In the genomic region with DNA sequence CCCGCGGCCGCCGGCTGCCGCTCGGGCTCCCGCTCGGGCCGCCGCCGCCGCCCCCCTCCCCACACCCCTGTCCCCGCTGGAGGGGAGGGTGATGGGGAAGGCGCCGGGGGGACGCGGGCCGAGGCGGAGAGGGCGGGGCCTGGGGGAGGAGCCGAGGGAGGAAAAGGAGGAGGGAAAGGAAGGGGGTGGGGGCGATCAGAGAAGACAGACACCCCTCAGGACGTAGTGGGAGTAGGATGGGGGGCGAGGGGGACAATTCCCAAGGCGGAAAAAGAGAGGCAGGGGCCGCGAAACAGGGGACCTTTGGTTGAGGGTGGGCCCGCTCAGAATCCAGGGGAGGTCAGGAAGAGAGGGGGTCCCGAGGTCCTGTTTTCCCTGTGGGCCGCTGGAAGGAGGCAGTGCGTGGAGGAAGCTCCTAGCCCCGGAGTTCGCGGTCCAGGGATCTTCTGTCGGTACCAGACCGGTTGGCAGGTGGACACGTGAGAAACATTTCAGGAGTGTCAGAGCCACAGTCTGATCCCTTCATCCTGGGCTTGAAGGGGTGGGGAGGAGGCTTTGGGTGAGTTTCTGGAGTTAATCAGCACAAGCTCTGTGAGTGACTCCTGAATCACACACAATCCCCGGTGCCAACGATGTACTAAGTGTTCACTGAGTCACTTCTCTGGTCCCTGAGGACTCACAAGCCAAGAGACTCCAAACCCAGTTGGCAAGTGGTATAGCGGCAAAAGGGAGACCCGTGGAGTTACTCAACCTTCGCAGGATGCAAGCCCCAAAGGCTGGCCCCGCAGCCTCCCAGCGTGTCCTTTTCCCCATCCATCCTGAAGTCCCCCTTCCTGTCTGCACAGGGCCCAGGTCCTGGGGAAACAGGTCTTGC, we compare ENCODE assay signal across 8 cellular contexts. TPM values are rescaled to one million over a fixed set of nuclear protein-coding genes. Genes with fewer than 3 reads are reported as not detected.
A peak's percentile ranks its signal among the peaks of the same experiment; 100 is the strongest.
DNase-seq lines count a peak whose midpoint lies in the region; ATAC-seq and TF ChIP-seq lines count a peak whose summit lies in the region.

A gene with protein sequence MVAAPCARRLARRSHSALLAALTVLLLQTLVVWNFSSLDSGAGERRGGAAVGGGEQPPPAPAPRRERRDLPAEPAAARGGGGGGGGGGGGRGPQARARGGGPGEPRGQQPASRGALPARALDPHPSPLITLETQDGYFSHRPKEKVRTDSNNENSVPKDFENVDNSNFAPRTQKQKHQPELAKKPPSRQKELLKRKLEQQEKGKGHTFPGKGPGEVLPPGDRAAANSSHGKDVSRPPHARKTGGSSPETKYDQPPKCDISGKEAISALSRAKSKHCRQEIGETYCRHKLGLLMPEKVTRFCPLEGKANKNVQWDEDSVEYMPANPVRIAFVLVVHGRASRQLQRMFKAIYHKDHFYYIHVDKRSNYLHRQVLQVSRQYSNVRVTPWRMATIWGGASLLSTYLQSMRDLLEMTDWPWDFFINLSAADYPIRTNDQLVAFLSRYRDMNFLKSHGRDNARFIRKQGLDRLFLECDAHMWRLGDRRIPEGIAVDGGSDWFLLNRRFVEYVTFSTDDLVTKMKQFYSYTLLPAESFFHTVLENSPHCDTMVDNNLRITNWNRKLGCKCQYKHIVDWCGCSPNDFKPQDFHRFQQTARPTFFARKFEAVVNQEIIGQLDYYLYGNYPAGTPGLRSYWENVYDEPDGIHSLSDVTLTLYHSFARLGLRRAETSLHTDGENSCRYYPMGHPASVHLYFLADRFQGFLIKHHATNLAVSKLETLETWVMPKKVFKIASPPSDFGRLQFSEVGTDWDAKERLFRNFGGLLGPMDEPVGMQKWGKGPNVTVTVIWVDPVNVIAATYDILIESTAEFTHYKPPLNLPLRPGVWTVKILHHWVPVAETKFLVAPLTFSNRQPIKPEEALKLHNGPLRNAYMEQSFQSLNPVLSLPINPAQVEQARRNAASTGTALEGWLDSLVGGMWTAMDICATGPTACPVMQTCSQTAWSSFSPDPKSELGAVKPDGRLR (minus strand): TSS at position 90 of the 874 bp plus-strand sequence. CDS start 164 bp downstream, outside the sequence.

- peaks cover 10% of the 10 kb centered on the region; the same call in 1 of the 2 replicates for H4K20me1 ChIP-seq in Karpas-422 (ENCODE audit: insufficient read depth, low read depth, low read length)

- H3K79me2 ChIP-seq in Karpas-422 (ENCODE audit: low read length), result peaks cover 19% of the 10 kb centered on the region

- H3K4me3 ChIP-seq in BE2C (ENCODE audit: low read depth, low read length) (peak within 1 kb of the TSS; percentile 60), Karpas-422 (ENCODE audit: low read length) (peak within 1 kb of the TSS; percentile 93), liver (ENCODE audit: low read depth in 1 of 3, low read length in 3 of 3) (peak within 1 kb of the TSS in 2 of 3 donors; percentile 26 to 62)

- H3K9ac ChIP-seq in Karpas-422 (ENCODE audit: low read length) (peak within 1 kb of the TSS; percentile 72), liver (ENCODE audit: low read depth in 1 of 2, low read length in 2 of 2) (no peak within 1 kb of the TSS)

- WGBS in liver, result 8% methylated on average over 44 of the region's 44 CpGs

- peaks cover 28% of the 10 kb centered on the region for H3K27me3 ChIP-seq in BE2C
- no peaks in the 10 kb centered on the region for H3K27me3 ChIP-seq in Karpas-422 (ENCODE audit: low read length)
- peaks cover 0 to 20% (median 2%) of the 10 kb centered on the region in 4 donors for H3K27me3 ChIP-seq in liver (ENCODE audit: control insufficient read depth in 4 of 4, insufficient read depth in 4 of 4, low read length in 3 of 4)

- TF ChIP-seq CTCF in BE2C (IDR thresholded peaks at IDR 0.05; ENCODE audit: low read depth, low read length), result no peak
- no peak for TF ChIP-seq CTCF in liver (IDR thresholded peaks at IDR 0.05; ENCODE audit: low read depth, low read length, missing input control)

- peak within 1 kb of the TSS; percentile 73 for H3K4me2 ChIP-seq in Karpas-422 (ENCODE audit: low read depth, low read length, poor library complexity, severe bottlenecking)

- H3K36me3 ChIP-seq in BE2C (no peaks in the 10 kb centered on the region), Karpas-422 (ENCODE audit: insufficient read depth, low read length) (peaks cover 8% of the 10 kb centered on the region), liver (ENCODE audit: control insufficient read depth in 4 of 4, insufficient read depth in 3 of 4, low read depth in 1 of 4, low read length in 3 of 4) (no peaks in the 10 kb centered on the region)

- H2AFZ ChIP-seq in Karpas-422 (ENCODE audit: low read length), result 0 out of 2 replicates have a peak within 1 kb of the TSS, but pooled peaks have one; percentile 48

- TF ChIP-seq RAD21 in liver (IDR thresholded peaks at IDR 0.05), result no peak

- H3K9me3 ChIP-seq in BE2C (no peaks in the 10 kb centered on the region), Karpas-422 (ENCODE audit: low read length) (no peaks in the 10 kb centered on the region), liver (ENCODE audit: control insufficient read depth in 4 of 4, low read length in 3 of 4) (no peaks in the 10 kb centered on the region)

- peak; percentile 36 to 57 for ATAC-seq in activated CD4-positive, CD25-positive, alpha-beta regulatory T cell treated with anti-CD3 and anti-CD28 coated beads, Interleukin-2, amount 50 U/mL, for 24 hours
- ATAC-seq in GM21526 (IDR thresholded peaks at IDR 0.05; ENCODE audit: low FRiP score, unreplicated experiment) (no peak), GM21447 (IDR thresholded peaks at IDR 0.05; ENCODE audit: unreplicated experiment) (no peak)

- no peaks in the 10 kb centered on the region for H3K9me2 ChIP-seq in Karpas-422 (replicated peaks; ENCODE audit: insufficient read depth, low read length)

- H3K4me1 ChIP-seq in BE2C (no peaks in the 10 kb centered on the region), Karpas-422 (ENCODE audit: low read length) (peaks cover 54% of the 10 kb centered on the region), liver (ENCODE audit: control insufficient read depth in 4 of 4, insufficient read depth in 4 of 4, low read length in 3 of 4) (peaks cover 0 to 9% (median 4%) of the 10 kb centered on the region in 4 donors)

- DNase-seq in BE2C (peak; percentile 42), Karpas-422 (peak; percentile 72), dermis blood vessel endothelial cell (peak; percentile 19)
- DNase-seq in stimulated activated naive CD4-positive, alpha-beta T cell (lab: John Stamatoyannopoulos, UW), result peak; percentile 24 to 59 (median 49)

- peak within 1 kb of the TSS; percentile 72 for H3K27ac ChIP-seq in Karpas-422 (ENCODE audit: low read length)
- H3K27ac ChIP-seq in liver (ENCODE audit: low read depth in 1 of 2, low read length in 2 of 2), result no peak within 1 kb of the TSS

TF ChIP-seq in liver, 16 proteins besides CTCF, POLR2A, EP300 and RAD21:
- TF ChIP-seq JUND (IDR thresholded peaks at IDR 0.05), result no peak
- TF ChIP-seq FOXA2 (IDR thresholded peaks at IDR 0.05), result no peak
- TF ChIP-seq RXRA (IDR thresholded peaks at IDR 0.05), result no peak
- TF ChIP-seq, protein P1, sequence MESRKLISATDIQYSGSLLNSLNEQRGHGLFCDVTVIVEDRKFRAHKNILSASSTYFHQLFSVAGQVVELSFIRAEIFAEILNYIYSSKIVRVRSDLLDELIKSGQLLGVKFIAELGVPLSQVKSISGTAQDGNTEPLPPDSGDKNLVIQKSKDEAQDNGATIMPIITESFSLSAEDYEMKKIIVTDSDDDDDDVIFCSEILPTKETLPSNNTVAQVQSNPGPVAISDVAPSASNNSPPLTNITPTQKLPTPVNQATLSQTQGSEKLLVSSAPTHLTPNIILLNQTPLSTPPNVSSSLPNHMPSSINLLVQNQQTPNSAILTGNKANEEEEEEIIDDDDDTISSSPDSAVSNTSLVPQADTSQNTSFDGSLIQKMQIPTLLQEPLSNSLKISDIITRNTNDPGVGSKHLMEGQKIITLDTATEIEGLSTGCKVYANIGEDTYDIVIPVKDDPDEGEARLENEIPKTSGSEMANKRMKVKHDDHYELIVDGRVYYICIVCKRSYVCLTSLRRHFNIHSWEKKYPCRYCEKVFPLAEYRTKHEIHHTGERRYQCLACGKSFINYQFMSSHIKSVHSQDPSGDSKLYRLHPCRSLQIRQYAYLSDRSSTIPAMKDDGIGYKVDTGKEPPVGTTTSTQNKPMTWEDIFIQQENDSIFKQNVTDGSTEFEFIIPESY (IDR thresholded peaks at IDR 0.05), result no peak
- TF ChIP-seq SP1 (IDR thresholded peaks at IDR 0.05), result no peak
- no peak for TF ChIP-seq EGR1 (IDR thresholded peaks at IDR 0.05; ENCODE audit: low read depth in 2 of 2)
- no peak for TF ChIP-seq HNF4A (conservative IDR thresholded peaks at IDR 0.05)

RNA-seq across cellular contexts. Expression of the gene that starts here (rescaled TPM):
- 0.25 TPM for polyA plus RNA-seq in BE2C (2012; ENCODE audit: insufficient read depth, insufficient read length, low read depth)
- 11.8 and 12.2 TPM in 2 replicates for total RNA-seq in Karpas-422 (2014; rRNA removed; shearing (Covaris generic); ENCODE audit: low replicate concordance)
- total RNA-seq in dermis blood vessel endothelial cell, result 1.3 and 2.0 TPM in 2 replicates
- total RNA-seq in liver, result 1 to 10 TPM in 1 of 2 donors, under 1 TPM in 1; 0.79 to 2.3 TPM
- polyA plus RNA-seq in liver, result under 1 TPM; 0.25 to 0.27 TPM

Comparison
In these comparisons a context has a peak if more than half of its experiments do, and no peak if none do; other contexts are left out.
1. DNase-seq: peak in every context shown above with its lines; median percentile 72 in Karpas-422; 49 in stimulated activated naive CD4-positive, alpha-beta T cell; 42 in BE2C; 19 in dermis blood vessel endothelial cell.
2. ATAC-seq: peak in activated CD4-positive, CD25-positive, alpha-beta regulatory T cell treated with anti-CD3 and anti-CD28 coated beads, Interleukin-2, amount 50 U/mL, for 24 hours (2 of 2); none in GM21526 (single experiment) and GM21447 (single experiment).
3. Peak in every context shown above with its lines, with median percentiles within 50 percentile points of each other: H3K4me3 ChIP-seq.